Comparison of ENCODE assay signal across 8 cellular contexts in the genomic region with DNA sequence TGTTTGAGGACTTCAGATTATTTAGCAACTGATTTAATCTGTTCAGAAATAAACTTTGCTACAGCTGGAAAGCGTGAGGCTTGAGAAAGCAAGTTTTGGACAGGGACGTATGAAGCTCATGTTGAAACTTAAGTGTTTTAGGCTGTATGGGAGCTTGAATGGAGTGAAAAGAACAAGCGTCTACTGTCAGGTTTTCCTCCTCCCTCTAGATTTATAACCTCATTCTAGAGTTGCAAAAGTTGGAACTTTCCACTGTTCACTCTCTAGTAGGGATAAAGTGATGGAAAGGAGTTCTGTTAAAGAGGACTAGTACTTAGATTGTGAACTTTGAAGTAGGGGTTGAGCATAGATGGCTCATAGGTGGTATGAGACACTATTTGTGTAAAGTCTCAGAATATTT. TPM values are rescaled to one million over a fixed set of nuclear protein-coding genes. Genes with fewer than 3 reads are reported as not detected.
DNase-seq lines count a peak whose midpoint lies in the region; ATAC-seq, FAIRE-seq and TF ChIP-seq lines count a peak whose summit lies in the region.

No MANE protein-coding gene starts in this region.

- H3K27me3 Mint-ChIP-seq in chondrocyte (ENCODE audit: low read depth): no peaks in the 10 kb centered on the region

- peak overlapping the region; percentile 98 for H3K4me3 Mint-ChIP-seq in chondrocyte (ENCODE audit: unreplicated experiment)

- no peak for ATAC-seq in HG02588 (IDR thresholded peaks at IDR 0.05; ENCODE audit: unreplicated experiment)
- ATAC-seq in GM18870 (IDR thresholded peaks at IDR 0.05; ENCODE audit: unreplicated experiment): no peak

- no peak for FAIRE-seq in RCC 7860 (lab: Jason Lieb, UNC)

- peaks cover 50% of the 10 kb centered on the region for H3K4me1 Mint-ChIP-seq in chondrocyte (ENCODE audit: low read depth)

- H3K36me3 Mint-ChIP-seq in chondrocyte (ENCODE audit: low read depth): no peaks in the 10 kb centered on the region

- H3K4me3 ChIP-seq in mucosa of stomach (ENCODE audit: low read length): peak overlapping the region; percentile 87

- H3K9ac ChIP-seq in mucosa of stomach (ENCODE audit: low read length): peak overlapping the region; percentile 93

- H3K36me3 ChIP-seq in mucosa of stomach (ENCODE audit: control insufficient read depth, insufficient read depth, low read length): no peaks in the 10 kb centered on the region

- H3K27me3 ChIP-seq in mucosa of stomach (ENCODE audit: control insufficient read depth, insufficient read depth, low read length): no peaks in the 10 kb centered on the region

- no peaks in the 10 kb centered on the region for H3K9me3 ChIP-seq in mucosa of stomach (ENCODE audit: control insufficient read depth, low read length)

- DNase-seq in ELR (ENCODE audit: low read depth) (peak; percentile 27), NAMALWA (ENCODE audit: low spot score) (peak; percentile 26), chondrocyte (ENCODE audit: low spot score) (no peak), RCC 7860 (ENCODE audit: low spot score) (no peak), NCI-H82 treated with DMSO at 0.1 percent for 48 hours (lab: John Stamatoyannopoulos, UW; ENCODE audit: unreplicated experiment) (no peak)

- H3K27ac Mint-ChIP-seq in chondrocyte (ENCODE audit: unreplicated experiment): peak overlapping the region; percentile 97

- H3K4me1 ChIP-seq in mucosa of stomach (ENCODE audit: control insufficient read depth, insufficient read depth, low read length): peaks cover 10% of the 10 kb centered on the region

- TF ChIP-seq CTCF in chondrocyte (IDR thresholded peaks at IDR 0.05): no peak

- no peaks in the 10 kb centered on the region for H3K9me3 Mint-ChIP-seq in chondrocyte (ENCODE audit: low read depth)

RNA-seq across cellular contexts. Expression of a gene that starts 1.1 kb away (rescaled TPM):
- 34.2 to 40.4 TPM (median 37.1 TPM) in 3 replicates for total RNA-seq in chondrocyte

RNA-seq across cellular contexts. Expression of a gene that starts 49.3 kb away (rescaled TPM):
- 49.1 to 70.1 TPM (median 49.6 TPM) in 3 replicates for total RNA-seq in chondrocyte

RNA-seq across cellular contexts. Expression of a gene that starts 50.7 kb away (rescaled TPM):
- total RNA-seq in chondrocyte: 3.2 to 5.8 TPM (median 4.0 TPM) in 3 replicates

Comparison
In these comparisons a context has a peak if more than half of its experiments do, and no peak if none do; other contexts are left out.
1. DNase-seq: peak in ELR (single experiment) and NAMALWA (single experiment); none in chondrocyte (single experiment), RCC 7860 (single experiment) and NCI-H82 treated with DMSO at 0.1 percent for 48 hours (single experiment).